28 cellular contexts compared by ENCODE assay signal in genomic region chr9:75685059-75685458, GRCh38.
"Had no signal": no experiment of that assay in that cellular context is flagged by ENCODE, and none has a peak within 500 bp of the region (broad histone marks: within the 10 kb centered on the region; RNA-seq: fewer than 3 reads in every experiment).

No MANE protein-coding gene starts in this region.

- H3K9me3 ChIP-seq: heart left ventricle had no signal

- H3K36me3 ChIP-seq: brain microvascular endothelial cell, heart left ventricle had no signal

- FAIRE-seq: astrocyte, bronchial epithelial cell, frontal cortex, TTC549 had no signal

- H3K4me3 ChIP-seq: coronary artery, dorsolateral prefrontal cortex, heart left ventricle had no signal

- H3K27ac ChIP-seq: brain microvascular endothelial cell, coronary artery, dorsolateral prefrontal cortex, heart left ventricle, VCaP had no signal

- DNase-seq: activated CD4-positive, alpha-beta T cell treated with anti-CD3 and anti-CD28 coated beads for 48 hours; activated CD4-positive, alpha-beta T cell treated with anti-CD3 and anti-CD28 coated beads, Interleukin-2, amount 50 U/mL, for 1 hour; activated CD4-positive, alpha-beta T cell treated with anti-CD3 and anti-CD28 coated beads, Interleukin-2, amount 50 U/mL, for 48 hours; activated CD8-positive, alpha-beta memory T cell treated with anti-CD3 and anti-CD28 coated beads for 24 hours; activated CD8-positive, alpha-beta T cell treated with anti-CD3 and anti-CD28 coated beads for 36 hours; activated effector memory CD4-positive, alpha-beta T cell treated with Interleukin-2 at 50 U/mL for 16 hours; activated gamma-delta T cell treated with Interleukin-2 at 50 U/mL for 16 hours; activated naive CD4-positive, alpha-beta T cell treated with anti-CD3 and anti-CD28 coated beads, Interleukin-2, amount 50 U/mL, for 16 hours; activated naive CD4-positive, alpha-beta T cell treated with Interleukin-2 at 50 U/mL for 16 hours; activated T-cell treated with anti-CD3 and anti-CD28 coated beads, Interleukin-2, amount 50 U/mL, for 4 hours; amniotic stem cell; brain microvascular endothelial cell; dorsolateral prefrontal cortex; effector memory CD4-positive, alpha-beta T cell; endodermal cell; foreskin fibroblast; glutamatergic neuron; heart left ventricle; T-helper 2 cell had no signal

- ATAC-seq: activated CD8-positive, alpha-beta T cell treated with anti-CD3 and anti-CD28 coated beads for 36 hours; activated T-cell treated with anti-CD3 and anti-CD28 coated beads, Interleukin-2, amount 50 U/mL, for 4 hours; activated T-helper 17 cell treated with anti-CD3 and anti-CD28 coated beads, Interleukin-2, amount 50 U/mL, for 72 hours; esophagus mucosa; heart left ventricle; WTC11 had no signal

- H3K27me3 ChIP-seq: brain microvascular endothelial cell, dorsolateral prefrontal cortex, heart left ventricle had no signal
